ENCODE assay signal across 11 cellular contexts in the genomic region with DNA sequence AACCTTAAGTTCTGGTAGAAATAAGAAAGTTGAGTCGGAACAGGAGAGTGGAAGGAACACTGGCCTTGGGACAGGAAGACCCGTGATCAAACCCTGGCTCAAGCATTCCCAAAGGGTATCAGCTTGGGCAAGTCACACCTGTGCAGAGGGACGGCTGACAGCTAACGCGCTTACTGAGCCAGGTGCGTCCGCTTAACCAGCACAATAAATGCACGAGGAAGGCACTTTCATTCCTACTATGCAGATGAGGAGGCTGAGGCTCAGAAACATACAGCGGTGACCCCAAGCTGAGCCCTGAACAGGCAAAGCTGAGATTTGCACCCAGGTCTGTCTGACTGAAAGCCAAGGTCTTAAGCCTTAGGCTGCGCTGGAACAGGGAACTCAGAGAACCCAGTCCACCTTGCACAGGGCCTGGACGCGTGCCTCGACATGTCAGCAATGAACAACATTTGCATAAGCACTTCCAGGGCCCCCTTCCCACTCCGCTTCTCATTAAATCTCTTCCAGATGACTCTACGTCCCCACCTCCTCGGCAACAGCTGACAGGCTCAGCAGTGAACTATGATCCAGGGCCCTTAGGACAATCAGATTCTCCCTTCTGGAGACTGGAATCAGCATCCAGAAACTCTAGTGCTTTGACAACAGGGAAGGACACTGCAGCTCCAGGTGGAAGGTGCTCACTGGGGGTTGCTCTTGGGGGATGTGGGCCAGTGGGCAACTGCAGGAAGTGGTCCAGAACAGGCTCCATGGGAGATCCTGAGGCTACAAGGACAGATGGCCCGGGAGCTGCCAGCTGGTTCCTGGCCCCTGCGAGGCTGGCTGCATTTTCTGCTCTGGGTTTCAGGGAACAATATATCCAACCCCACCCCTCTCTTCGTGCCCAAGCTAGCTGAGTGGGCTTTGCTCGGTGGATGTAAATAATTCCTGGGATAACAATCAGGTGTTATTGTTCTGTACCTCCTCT. TPM values are rescaled to one million over a fixed set of nuclear protein-coding genes. Genes with fewer than 3 reads are reported as not detected.
DNase-seq lines count a peak whose midpoint lies in the region; ATAC-seq, FAIRE-seq and TF ChIP-seq lines count a peak whose summit lies in the region.
"Had no signal": no experiment of that assay in that cellular context is flagged by ENCODE, and none has a peak within 500 bp of the region (broad histone marks: within the 10 kb centered on the region; RNA-seq: fewer than 3 reads in every experiment).

No MANE protein-coding gene starts in this region.

- in situ Hi-C loops in transverse colon (cut with MboI; ENCODE audit: low pct_ligation_motif_present in 1 of 4, low pct_unique_long_range_greater_than_20kb in 1 of 4, low sequenced_read_pairs in 3 of 4): no loop called here

- peak overlapping the region; percentile 61 for H3K27ac Mint-ChIP-seq in endodermal cell

- H3K9me3 Mint-ChIP-seq in endodermal cell: no peaks in the 10 kb centered on the region

- ATAC-seq in GM18867 (IDR thresholded peaks at IDR 0.05; ENCODE audit: unreplicated experiment) (no peak), HG02759 (IDR thresholded peaks at IDR 0.05; ENCODE audit: unreplicated experiment) (no peak)

- H3K9me3 ChIP-seq in endodermal cell (ENCODE audit: control insufficient read depth, low read length): no peaks in the 10 kb centered on the region
- no peaks in the 10 kb centered on the region for H3K9me3 ChIP-seq in muscle layer of duodenum (ENCODE audit: control insufficient read depth in 1 of 2, low read length in 2 of 2)
- H3K9me3 ChIP-seq in transverse colon: no peaks in the 10 kb centered on the region
- H3K9me3 ChIP-seq: MG63, SJSA1 had no signal

- intact Hi-C loops in transverse colon (cut with DNase I; ENCODE audit: low total_unique reads): loop anchor here (5.0 kb wide), 1 partner anchor 33 kb away; a partner anchor contains a TSS

- H3K36me3 ChIP-seq in endodermal cell (ENCODE audit: control insufficient read depth, insufficient read depth, low read length) (peaks cover 80% of the 10 kb centered on the region), muscle layer of duodenum (ENCODE audit: control insufficient read depth in 1 of 2, insufficient read depth in 2 of 2, low read length in 2 of 2) (peaks cover 5 to 8% of the 10 kb centered on the region in 2 donors), transverse colon (no peaks in the 10 kb centered on the region)

- TF ChIP-seq EP300 in transverse colon (IDR thresholded peaks at IDR 0.05; ENCODE audit: low read depth): no peak

- H3K4me3 Mint-ChIP-seq in endodermal cell: no peak overlapping the region

- H3K27me3 ChIP-seq in endodermal cell (ENCODE audit: control insufficient read depth, insufficient read depth, low read length, poor library complexity, severe bottlenecking) (no peaks in the 10 kb centered on the region), muscle layer of duodenum (ENCODE audit: low read depth, low read length) (no peaks in the 10 kb centered on the region), transverse colon (no peaks in the 10 kb centered on the region)
- H3K27me3 ChIP-seq: MG63, SJSA1 had no signal

- H3K36me3 Mint-ChIP-seq in endodermal cell (ENCODE audit: low read depth): peaks cover 59% of the 10 kb centered on the region

- TF ChIP-seq CTCF in endodermal cell (conservative IDR thresholded peaks at IDR 0.05): no peak
- TF ChIP-seq CTCF in transverse colon (IDR thresholded peaks at IDR 0.05): no peak

- FAIRE-seq in urothelium cell line (lab: Jason Lieb, UNC): no peak

- peaks cover 3% of the 10 kb centered on the region for H3K4me1 Mint-ChIP-seq in endodermal cell

- no peak for TF ChIP-seq POLR2A in transverse colon (IDR thresholded peaks at IDR 0.05)

- H3K4me1 ChIP-seq in endodermal cell (ENCODE audit: control insufficient read depth, insufficient read depth, low read length) (no peaks in the 10 kb centered on the region), muscle layer of duodenum (ENCODE audit: control insufficient read depth in 1 of 2, insufficient read depth in 2 of 2, low read length in 2 of 2) (peaks cover 40 to 57% of the 10 kb centered on the region in 2 donors), transverse colon (peaks cover 38 to 61% (median 51%) of the 10 kb centered on the region in 4 donors)

- H3K27me3 Mint-ChIP-seq in endodermal cell (ENCODE audit: insufficient read depth): no peaks in the 10 kb centered on the region

- WGBS in endodermal cell (ENCODE audit: insufficient coverage in 1 of 2, insufficient read length in 1 of 2), 2 experiments: 93 to 94% methylated on average over 16 to 20 of the region's 20 CpGs
- 77% methylated on average over 20 of the region's 20 CpGs; no CpG with 5 or more reads in 1 of the 2 donors for WGBS in transverse colon (ENCODE audit: low coverage in 1 of 2), 2 donors

- no peak overlapping the region for H3K9ac ChIP-seq in endodermal cell (ENCODE audit: extremely low read depth, low read length, poor library complexity, severe bottlenecking)

- DNase-seq in NCI-H69 (lab: John Stamatoyannopoulos, UW) (peak; percentile 75), endodermal cell (no peak), transverse colon (no peak), urothelium cell line (ENCODE audit: low spot score) (no peak)
- DNase-seq: activated CD8-positive, alpha-beta memory T cell treated with anti-CD3 and anti-CD28 coated beads for 24 hours; islet precursor cell had no signal

- no peak overlapping the region for H3K4me3 ChIP-seq in endodermal cell (ENCODE audit: low read length)
- H3K4me3 ChIP-seq in muscle layer of duodenum (ENCODE audit: low read depth in 1 of 2, low read length in 2 of 2): peak overlapping the region in 1 of 2 donors; percentile 19
- no peak overlapping the region for H3K4me3 ChIP-seq in transverse colon
- H3K4me3 ChIP-seq: MG63, SJSA1 had no signal

- H3K27ac ChIP-seq in endodermal cell (ENCODE audit: low read depth, low read length) (peak overlapping the region; percentile 78), muscle layer of duodenum (ENCODE audit: low read length) (peak overlapping the region; percentile 92), transverse colon (peak overlapping the region; percentile 82 to 86 (median 84))
- H3K27ac ChIP-seq: SJSA1 had no signal

RNA-seq across cellular contexts. Expression of a gene that starts 35.2 kb away (rescaled TPM):
- total RNA-seq in endodermal cell (10 to 100 TPM; 62.2 to 74.9 TPM), transverse colon (10 to 100 TPM; 10.2 to 26.6 (median 14.6) TPM)
- polyA plus RNA-seq in endodermal cell (2013, experiment 1 of 2): 46.2 TPM
- polyA plus RNA-seq in endodermal cell (2013, experiment 2 of 2): 45.0 TPM
